ENCODE assay signal across 17 cellular contexts in genomic region chr3:13491206-13491974, GRCh38. TPM values are rescaled to one million over a fixed set of nuclear protein-coding genes. Genes with fewer than 3 reads are reported as not detected.
"Had no signal": no experiment of that assay in that cellular context is flagged by ENCODE, and none has a peak within 500 bp of the region (broad histone marks: within the 10 kb centered on the region; RNA-seq: fewer than 3 reads in every experiment).

No MANE protein-coding gene starts in this region.

- DNase-seq: activated B cell treated with CpG ODN at 0.5 μM for 24 hours; activated CD4-positive, alpha-beta T cell treated with anti-CD3 and anti-CD28 coated beads, Interleukin-2, amount 10 ng/mL, durations not matched to agents 24 days and 14 days; activated naive CD4-positive, alpha-beta T cell treated with anti-CD3 and anti-CD28 coated beads for 36 hours; amniotic stem cell; cerebellar nuclear complex; esophagus squamous epithelium; foreskin fibroblast; stimulated activated CD4-positive, alpha-beta T cell treated with anti-CD3 and anti-CD28 coated beads, Interleukin-2, amount 100 ng/mL, for 24 hours; stimulated activated naive B cell treated with anti-CD40 and anti-IgM and Interleukin-4, amounts not matched to agents 10 μg/mL and 1 μg/mL and 100 μg/mL, for 72 hours; T-helper 17 cell had no signal

- H3K27ac Mint-ChIP-seq: activated B cell treated with CpG ODN at 0.5 μM for 24 hours; activated CD4-positive, alpha-beta T cell treated with anti-CD3 and anti-CD28 coated beads, Interleukin-2, amount 10 ng/mL, durations not matched to agents 24 days and 14 days; activated naive CD4-positive, alpha-beta T cell treated with anti-CD3 and anti-CD28 coated beads for 36 hours; activated T-helper 17 cell treated with anti-CD3 and anti-CD28 coated beads, Interleukin-2, amount 50 U/mL, for 72 hours; brain; neural progenitor cell; stimulated activated naive B cell treated with anti-CD40 and anti-IgM and Interleukin-4, amounts not matched to agents 10 μg/mL and 1 μg/mL and 100 μg/mL, for 72 hours; T-helper 17 cell had no signal

- H3K36me3 ChIP-seq: neural progenitor cell had no signal

- H3K9me3 ChIP-seq: esophagus squamous epithelium, left lung, suprapubic skin had no signal

- H3K9me3 Mint-ChIP-seq: activated B cell treated with CpG ODN at 0.5 μM for 24 hours; activated CD4-positive, alpha-beta T cell treated with anti-CD3 and anti-CD28 coated beads, Interleukin-2, amount 10 ng/mL, durations not matched to agents 24 days and 14 days; activated naive CD4-positive, alpha-beta T cell treated with anti-CD3 and anti-CD28 coated beads for 36 hours; activated T-helper 17 cell treated with anti-CD3 and anti-CD28 coated beads, Interleukin-2, amount 50 U/mL, for 72 hours; stimulated activated naive B cell treated with anti-CD40 and anti-IgM and Interleukin-4, amounts not matched to agents 10 μg/mL and 1 μg/mL and 100 μg/mL, for 72 hours had no signal

- H2AFZ ChIP-seq: neural progenitor cell, parathyroid adenoma had no signal

- H3K27me3 Mint-ChIP-seq: activated T-helper 17 cell treated with anti-CD3 and anti-CD28 coated beads, Interleukin-2, amount 50 U/mL, for 72 hours; T-helper 17 cell had no signal

- H3K27me3 ChIP-seq: esophagus squamous epithelium, left lung, neural progenitor cell, suprapubic skin had no signal

- H3K4me2 ChIP-seq: neural progenitor cell had no signal

- ATAC-seq: activated T-helper 17 cell treated with anti-CD3 and anti-CD28 coated beads, Interleukin-2, amount 50 U/mL, for 72 hours; left lung; right cardiac atrium; stimulated activated naive B cell treated with anti-CD40 and anti-IgM and Interleukin-4, amounts not matched to agents 10 μg/mL and 1 μg/mL and 100 μg/mL, for 72 hours; T-helper 17 cell had no signal

- H3K4me3 ChIP-seq: esophagus squamous epithelium, left lung, neural progenitor cell, suprapubic skin had no signal

- H3K9ac ChIP-seq: neural progenitor cell, parathyroid adenoma had no signal

- H3K27ac ChIP-seq: esophagus squamous epithelium, left lung, neural progenitor cell, parathyroid adenoma, suprapubic skin had no signal

- H3K36me3 Mint-ChIP-seq: stimulated activated naive B cell treated with anti-CD40 and anti-IgM and Interleukin-4, amounts not matched to agents 10 μg/mL and 1 μg/mL and 100 μg/mL, for 72 hours had no signal

- H3K4me3 Mint-ChIP-seq: activated B cell treated with CpG ODN at 0.5 μM for 24 hours; activated CD4-positive, alpha-beta T cell treated with anti-CD3 and anti-CD28 coated beads, Interleukin-2, amount 10 ng/mL, durations not matched to agents 24 days and 14 days; activated naive CD4-positive, alpha-beta T cell treated with anti-CD3 and anti-CD28 coated beads for 36 hours; activated T-helper 17 cell treated with anti-CD3 and anti-CD28 coated beads, Interleukin-2, amount 50 U/mL, for 72 hours; brain; neural progenitor cell; stimulated activated naive B cell treated with anti-CD40 and anti-IgM and Interleukin-4, amounts not matched to agents 10 μg/mL and 1 μg/mL and 100 μg/mL, for 72 hours; T-helper 17 cell had no signal

- H3K4me1 Mint-ChIP-seq: activated B cell treated with CpG ODN at 0.5 μM for 24 hours; activated CD4-positive, alpha-beta T cell treated with anti-CD3 and anti-CD28 coated beads, Interleukin-2, amount 10 ng/mL, durations not matched to agents 24 days and 14 days; activated T-helper 17 cell treated with anti-CD3 and anti-CD28 coated beads, Interleukin-2, amount 50 U/mL, for 72 hours had no signal

RNA-seq across cellular contexts. Expression of gene FBLN2, which starts 57.5 kb away (rescaled TPM):
- total RNA-seq: activated CD4-positive, alpha-beta T cell treated with anti-CD3 and anti-CD28 coated beads, Interleukin-2, amount 10 ng/mL, durations not matched to agents 24 days and 14 days; activated naive CD4-positive, alpha-beta T cell treated with anti-CD3 and anti-CD28 coated beads for 36 hours had no signal
